In the genomic region with DNA sequence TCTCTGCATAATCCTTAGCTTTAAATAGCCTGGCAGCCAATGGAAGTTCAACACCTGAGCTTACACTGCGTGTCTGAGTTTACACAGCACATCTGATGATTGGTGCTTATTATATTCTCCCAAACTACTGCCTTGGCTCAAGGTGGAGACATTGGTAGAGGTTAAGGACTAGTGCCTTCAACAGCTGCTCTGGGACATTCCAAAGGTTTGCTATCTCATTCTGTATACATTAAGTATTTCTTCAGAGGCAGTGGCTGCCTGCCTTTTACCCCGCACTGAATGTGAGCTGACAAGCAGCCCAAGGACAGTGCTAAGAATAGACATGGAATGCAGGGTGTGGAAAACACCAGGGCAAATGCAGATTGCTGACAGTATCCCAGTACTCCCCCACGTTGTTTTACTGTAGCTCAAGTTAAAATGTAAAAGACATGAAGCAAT, we compare ENCODE assay signal across 9 cellular contexts. TPM values are rescaled to one million over a fixed set of nuclear protein-coding genes. Genes with fewer than 3 reads are reported as not detected.
A peak's percentile ranks its signal among the peaks of the same experiment; 100 is the strongest.
DNase-seq lines count a peak whose midpoint lies in the region; ATAC-seq and TF ChIP-seq lines count a peak whose summit lies in the region.
"Had no signal": no experiment of that assay in that cellular context is flagged by ENCODE, and none has a peak within 500 bp of the region (broad histone marks: within the 10 kb centered on the region; RNA-seq: fewer than 3 reads in every experiment).

No MANE protein-coding gene starts in this region.

- H3K27ac ChIP-seq in mesendoderm (ENCODE audit: low read depth, low read length) = no peak overlapping the region

- no peak overlapping the region for H2AK5ac ChIP-seq in mesendoderm (ENCODE audit: low read length)

- H3K4me1 Mint-ChIP-seq in activated T-cell treated with anti-CD3 and anti-CD28 coated beads, Interleukin-2, amount 50 U/mL, for 72 hours (ENCODE audit: low read depth) = no peaks in the 10 kb centered on the region
- no peaks in the 10 kb centered on the region for H3K4me1 Mint-ChIP-seq in activated T-helper 1 cell treated with anti-CD3 and anti-CD28 coated beads, Interleukin-12 subunit alpha, Interleukin-12 subunit beta, Interleukin-2, Interleukin-4 antibody, amounts not matched to agents 30 ng/mL and 10 ng/mL and 1 ng/mL, durations not matched to agents 14 hours and 24 hours and 36 hours (ENCODE audit: low read depth)

- H3K4me2 ChIP-seq in mesendoderm (ENCODE audit: low read length) = no peak overlapping the region

- H3K9ac ChIP-seq in mesendoderm (ENCODE audit: low read length) = no peak overlapping the region

- no peaks in the 10 kb centered on the region for H3K79me1 ChIP-seq in mesendoderm (ENCODE audit: low read length)

- no peak overlapping the region for H4K8ac ChIP-seq in mesendoderm (ENCODE audit: low read depth, low read length)

- H3K4me1 ChIP-seq in mesendoderm (ENCODE audit: control insufficient read depth, low read depth, low read length) = peaks cover 2% of the 10 kb centered on the region
- H3K4me1 ChIP-seq: BE2C had no signal

- ATAC-seq in Right ventricle myocardium inferior = peak; percentile 70
- no peak for ATAC-seq in activated T-cell treated with anti-CD3 and anti-CD28 coated beads, Interleukin-2, amount 50 U/mL, for 72 hours (replicated peaks in 1 of 2)
- no peak for ATAC-seq in GM21737 (IDR thresholded peaks at IDR 0.05; ENCODE audit: unreplicated experiment)
- no peak for ATAC-seq in GM21576 (IDR thresholded peaks at IDR 0.05; ENCODE audit: unreplicated experiment)

- peak overlapping the region; percentile 29 for H3K4ac ChIP-seq in mesendoderm (ENCODE audit: low read depth, low read length)

- no peak overlapping the region for H2BK15ac ChIP-seq in mesendoderm (replicated peaks; ENCODE audit: low read depth)

- H3K4me3 ChIP-seq in epithelial cell of esophagus (ENCODE audit: low read length) (no peak overlapping the region), mesendoderm (ENCODE audit: low read length) (no peak overlapping the region)

- no peak overlapping the region for H2BK120ac ChIP-seq in mesendoderm (ENCODE audit: low read depth, low read length)

- H3K27me3 Mint-ChIP-seq in activated T-cell treated with anti-CD3 and anti-CD28 coated beads, Interleukin-2, amount 50 U/mL, for 72 hours (ENCODE audit: low read depth) = no peaks in the 10 kb centered on the region
- H3K27me3 Mint-ChIP-seq in activated T-helper 1 cell treated with anti-CD3 and anti-CD28 coated beads, Interleukin-12 subunit alpha, Interleukin-12 subunit beta, Interleukin-2, Interleukin-4 antibody, amounts not matched to agents 30 ng/mL and 10 ng/mL and 1 ng/mL, durations not matched to agents 14 hours and 24 hours and 36 hours (ENCODE audit: insufficient read depth) = peaks cover 18% of the 10 kb centered on the region

- no peak overlapping the region for H3K4me3 Mint-ChIP-seq in activated T-cell treated with anti-CD3 and anti-CD28 coated beads, Interleukin-2, amount 50 U/mL, for 72 hours
- no peak overlapping the region for H3K4me3 Mint-ChIP-seq in activated T-helper 1 cell treated with anti-CD3 and anti-CD28 coated beads, Interleukin-12 subunit alpha, Interleukin-12 subunit beta, Interleukin-2, Interleukin-4 antibody, amounts not matched to agents 30 ng/mL and 10 ng/mL and 1 ng/mL, durations not matched to agents 14 hours and 24 hours and 36 hours

- no peak overlapping the region for H3K27ac Mint-ChIP-seq in activated T-cell treated with anti-CD3 and anti-CD28 coated beads, Interleukin-2, amount 50 U/mL, for 72 hours
- no peak overlapping the region for H3K27ac Mint-ChIP-seq in activated T-helper 1 cell treated with anti-CD3 and anti-CD28 coated beads, Interleukin-12 subunit alpha, Interleukin-12 subunit beta, Interleukin-2, Interleukin-4 antibody, amounts not matched to agents 30 ng/mL and 10 ng/mL and 1 ng/mL, durations not matched to agents 14 hours and 24 hours and 36 hours

- H3K18ac ChIP-seq in mesendoderm (ENCODE audit: low read length) = no peak overlapping the region

- H4K5ac ChIP-seq in mesendoderm (ENCODE audit: low read length) = no peak overlapping the region

- no peaks in the 10 kb centered on the region for H3K27me3 ChIP-seq in mesendoderm (ENCODE audit: insufficient read depth, low read length, poor library complexity)

- H3K36me3 Mint-ChIP-seq in activated T-cell treated with anti-CD3 and anti-CD28 coated beads, Interleukin-2, amount 50 U/mL, for 72 hours (ENCODE audit: insufficient read depth in 2 of 2) = peaks cover 2 to 7% of the 10 kb centered on the region in 2 donors
- no peaks in the 10 kb centered on the region for H3K36me3 Mint-ChIP-seq in activated T-helper 1 cell treated with anti-CD3 and anti-CD28 coated beads, Interleukin-12 subunit alpha, Interleukin-12 subunit beta, Interleukin-2, Interleukin-4 antibody, amounts not matched to agents 30 ng/mL and 10 ng/mL and 1 ng/mL, durations not matched to agents 14 hours and 24 hours and 36 hours (ENCODE audit: low read depth)

- peak overlapping the region; percentile 52 for H3K56ac ChIP-seq in mesendoderm (ENCODE audit: low read length)

- intact Hi-C loops in Right ventricle myocardium inferior (cut with DNase I) (no loop called here), cardiac septum (cut with DNase I) (no loop called here)
- intact Hi-C loops in activated T-helper 1 cell treated with anti-CD3 and anti-CD28 coated beads, Interleukin-12 subunit alpha, Interleukin-12 subunit beta, Interleukin-2, Interleukin-4 antibody, amounts not matched to agents 30 ng/mL and 10 ng/mL and 1 ng/mL, durations not matched to agents 14 hours and 24 hours and 36 hours (cut with micrococcal nuclease) = no loop called here

- TF ChIP-seq CTCF in epithelial cell of esophagus (IDR thresholded peaks at IDR 0.05; ENCODE audit: insufficient read depth, low read depth, low read length, missing control alignments) = no peak

- DNase-seq in Right ventricle myocardium inferior (ENCODE audit: missing footprints) (no peak), cardiac septum (ENCODE audit: low spot score) (no peak), epithelial cell of esophagus (ENCODE audit: low read depth) (peak; percentile 60), mesendoderm (peak; percentile 84)
- DNase-seq in activated T-cell treated with anti-CD3 and anti-CD28 coated beads, Interleukin-2, amount 50 U/mL, for 72 hours = no peak
- no peak for DNase-seq in activated T-helper 1 cell treated with anti-CD3 and anti-CD28 coated beads, Interleukin-12 subunit alpha, Interleukin-12 subunit beta, Interleukin-2, Interleukin-4 antibody, amounts not matched to agents 30 ng/mL and 10 ng/mL and 1 ng/mL, durations not matched to agents 14 hours and 24 hours and 36 hours (ENCODE audit: low spot score)
- DNase-seq: BE2C had no signal

- WGBS in mesendoderm (ENCODE audit: extremely low coverage, insufficient coverage, low lambda C conversion rate) = no CpG with 5 or more reads among the region's 3 CpGs

- H3K36me3 ChIP-seq in mesendoderm (ENCODE audit: control insufficient read depth, insufficient read depth, low read length) = no peaks in the 10 kb centered on the region
- H3K36me3 ChIP-seq: BE2C had no signal

- H3K23ac ChIP-seq in mesendoderm (ENCODE audit: low read length) = no peak overlapping the region

- H3K9me3 Mint-ChIP-seq in activated T-cell treated with anti-CD3 and anti-CD28 coated beads, Interleukin-2, amount 50 U/mL, for 72 hours = peaks cover 3 to 5% of the 10 kb centered on the region in 2 donors
- no peaks in the 10 kb centered on the region for H3K9me3 Mint-ChIP-seq in activated T-helper 1 cell treated with anti-CD3 and anti-CD28 coated beads, Interleukin-12 subunit alpha, Interleukin-12 subunit beta, Interleukin-2, Interleukin-4 antibody, amounts not matched to agents 30 ng/mL and 10 ng/mL and 1 ng/mL, durations not matched to agents 14 hours and 24 hours and 36 hours

- peak overlapping the region; percentile 43 for H2BK5ac ChIP-seq in mesendoderm (ENCODE audit: low read length)

- no peaks in the 10 kb centered on the region for H3K79me2 ChIP-seq in mesendoderm (ENCODE audit: control insufficient read depth, insufficient read depth, low read length)

RNA-seq across cellular contexts. Expression of a gene that starts 1.6 kb away (rescaled TPM):
- total RNA-seq in Right ventricle myocardium inferior (549 TPM), cardiac septum (210 TPM)
- polyA plus RNA-seq in mesendoderm (2013, experiment 1 of 2) = not detected
- not detected for polyA plus RNA-seq in mesendoderm (2013, experiment 2 of 2)
- not detected for total RNA-seq in activated T-cell treated with anti-CD3 and anti-CD28 coated beads, Interleukin-2, amount 50 U/mL, for 72 hours
- not detected in 2 replicates for total RNA-seq in activated T-helper 1 cell treated with anti-CD3 and anti-CD28 coated beads, Interleukin-12 subunit alpha, Interleukin-12 subunit beta, Interleukin-2, Interleukin-4 antibody, amounts not matched to agents 30 ng/mL and 10 ng/mL and 1 ng/mL, durations not matched to agents 14 hours and 24 hours and 36 hours

Comparison
In these comparisons a context has a peak if more than half of its experiments do, and no peak if none do; other contexts are left out.
1. DNase-seq: peak in epithelial cell of esophagus (single experiment) and mesendoderm (single experiment); none in Right ventricle myocardium inferior (single experiment), cardiac septum (single experiment), activated T-cell treated with anti-CD3 and anti-CD28 coated beads, Interleukin-2, amount 50 U/mL, for 72 hours (0 of 2) and activated T-helper 1 cell treated with anti-CD3 and anti-CD28 coated beads, Interleukin-12 subunit alpha, Interleukin-12 subunit beta, Interleukin-2, Interleukin-4 antibody, amounts not matched to agents 30 ng/mL and 10 ng/mL and 1 ng/mL, durations not matched to agents 14 hours and 24 hours and 36 hours (single experiment).
2. RNA of a gene that starts 1.6 kb away (total RNA-seq): 549 TPM in Right ventricle myocardium inferior (single experiment) and 210 TPM in cardiac septum (single experiment); not detected in activated T-cell treated with anti-CD3 and anti-CD28 coated beads, Interleukin-2, amount 50 U/mL, for 72 hours and not detected in activated T-helper 1 cell treated with anti-CD3 and anti-CD28 coated beads, Interleukin-12 subunit alpha, Interleukin-12 subunit beta, Interleukin-2, Interleukin-4 antibody, amounts not matched to agents 30 ng/mL and 10 ng/mL and 1 ng/mL, durations not matched to agents 14 hours and 24 hours and 36 hours; every median in the first group is over 100 times any median in the second.